Comparison of ENCODE assay signal across 8 cellular contexts in genomic region chr11:125110996-125111340, GRCh38. TPM values are rescaled to one million over a fixed set of nuclear protein-coding genes. Genes with fewer than 3 reads are reported as not detected.
DNase-seq lines count a peak whose midpoint lies in the region; ATAC-seq and TF ChIP-seq lines count a peak whose summit lies in the region.

No MANE protein-coding gene starts in this region.

- TF ChIP-seq POLR2A in esophagus muscularis mucosa (IDR thresholded peaks at IDR 0.05; ENCODE audit: low read depth), result no peak

- H2BK5ac ChIP-seq in H9 (ENCODE audit: insufficient read length, low read length), result no peak overlapping the region

- peaks cover 4 to 25% (median 18%) of the 10 kb centered on the region in 4 donors for H3K4me1 Mint-ChIP-seq in CD4-positive, alpha-beta memory T cell
- H3K4me1 Mint-ChIP-seq in H9, result peaks cover 11 to 19% of the 10 kb centered on the region in 2 experiments
- H3K4me1 Mint-ChIP-seq in T-helper 1 cell treated with Interleukin-12 subunit alpha and Interleukin-12 subunit beta and Interleukin-4 antibody, amounts not matched to agents 30 μg/mL and 1 μg/mL, for 36 hours (ENCODE audit: low read depth), result peaks cover 20% of the 10 kb centered on the region

- H3K79me1 ChIP-seq in H9 (ENCODE audit: insufficient read depth, low read depth, low read length, poor library complexity, severe bottlenecking), result no peaks in the 10 kb centered on the region

- H3K27ac Mint-ChIP-seq in CD4-positive, alpha-beta memory T cell, result peak overlapping the region; percentile 74 to 99 (median 97)
- H3K27ac Mint-ChIP-seq in H9, result peak overlapping the region; percentile 93 to 98 (median 95)
- peak overlapping the region; percentile 98 for H3K27ac Mint-ChIP-seq in T-helper 1 cell treated with Interleukin-12 subunit alpha and Interleukin-12 subunit beta and Interleukin-4 antibody, amounts not matched to agents 30 μg/mL and 1 μg/mL, for 36 hours

- H3K4me2 ChIP-seq in H9 (ENCODE audit: insufficient read depth, insufficient read length, low read length) (peak overlapping the region; percentile 81), parathyroid adenoma (ENCODE audit: low read length) (peak overlapping the region; percentile 88)

- no peak overlapping the region for H4K5ac ChIP-seq in H9 (ENCODE audit: insufficient read length, low read depth, low read length)

- TF ChIP-seq CTCF in H9 (conservative IDR thresholded peaks at IDR 0.05), result no peak
- no peak for TF ChIP-seq CTCF in esophagus muscularis mucosa (IDR thresholded peaks at IDR 0.05)
- TF ChIP-seq CTCF in parathyroid adenoma (IDR thresholded peaks at IDR 0.05), result no peak

- no peaks in the 10 kb centered on the region for H4K20me1 ChIP-seq in H9 (ENCODE audit: control insufficient read depth, insufficient read depth, insufficient read length)

- H3K4me3 Mint-ChIP-seq in CD4-positive, alpha-beta memory T cell, result peak overlapping the region; percentile 92 to 100 (median 98)
- peak overlapping the region; percentile 90 to 100 for H3K4me3 Mint-ChIP-seq in H9
- peak overlapping the region; percentile 100 for H3K4me3 Mint-ChIP-seq in T-helper 1 cell treated with Interleukin-12 subunit alpha and Interleukin-12 subunit beta and Interleukin-4 antibody, amounts not matched to agents 30 μg/mL and 1 μg/mL, for 36 hours

- H3K4ac ChIP-seq in H9 (ENCODE audit: low read depth, low read length), result no peak overlapping the region

- no peaks in the 10 kb centered on the region for H3K36me3 ChIP-seq in CD4-positive, alpha-beta memory T cell (ENCODE audit: insufficient read depth, low read length)
- no peaks in the 10 kb centered on the region for H3K36me3 ChIP-seq in esophagus muscularis mucosa
- no peaks in the 10 kb centered on the region for H3K36me3 ChIP-seq in parathyroid adenoma (ENCODE audit: control insufficient read depth, insufficient read depth, low read length)

- H2BK15ac ChIP-seq in H9 (ENCODE audit: low read depth, low read length), result no peak overlapping the region

- WGBS in H9 (ENCODE audit: extremely low coverage, insufficient read length, low lambda C conversion rate), result no CpG with 5 or more reads among the region's 9 CpGs
- WGBS in esophagus muscularis mucosa, result 2% methylated on average over 9 of the region's 9 CpGs

- H2BK12ac ChIP-seq in H9 (ENCODE audit: insufficient read length, low read depth, low read length), result no peak overlapping the region

- no peak overlapping the region for H4K8ac ChIP-seq in H9 (replicated peaks; ENCODE audit: insufficient read length, low read depth, low read length)

- H2AK5ac ChIP-seq in H9 (ENCODE audit: insufficient read length, low read length), result no peak overlapping the region

- H3K56ac ChIP-seq in H9 (ENCODE audit: insufficient read length, low read depth, low read length), result no peak overlapping the region

- no peak overlapping the region for H3T11ph ChIP-seq in H9 (ENCODE audit: low read length)

- H3K9me3 Mint-ChIP-seq in CD4-positive, alpha-beta memory T cell, result no peaks in the 10 kb centered on the region
- peaks cover 13 to 14% of the 10 kb centered on the region in 2 experiments for H3K9me3 Mint-ChIP-seq in H9
- H3K9me3 Mint-ChIP-seq in T-helper 1 cell treated with Interleukin-12 subunit alpha and Interleukin-12 subunit beta and Interleukin-4 antibody, amounts not matched to agents 30 μg/mL and 1 μg/mL, for 36 hours, result peaks cover 10% of the 10 kb centered on the region

- intact Hi-C loops in CD4-positive, alpha-beta memory T cell (cut with micrococcal nuclease), result loop anchor here (1.0 to 10.0 kb wide), 6 partner anchors 14 to 776 kb away; partner anchors contain the start of genes CCDC15, HYLS1, PKNOX2 and STT3A
- intact Hi-C loops in esophagus muscularis mucosa (cut with DNase I), result no loop called here

- CTCF ChIA-PET in CD4-positive, alpha-beta memory T cell (lab: Charles Lee; ENCODE audit: partially characterized antibody), result interaction anchor here (0.7 to 4.8 kb wide), 6 partner anchors 13 to 365 kb away, joined by 3 to 28 read pairs (median 4); no protein-coding TSS in a partner anchor

- POLR2A ChIA-PET in CD4-positive, alpha-beta memory T cell (lab: Charles Lee; ENCODE audit: partially characterized antibody), result interaction anchor here (0.9 to 3.7 kb wide), 12 partner anchors 10 to 438 kb away, joined by 3 to 27 read pairs (median 4); partner anchors contain the start of genes CCDC15, MSANTD2, PKNOX2 and SIAE

- H3K36me3 Mint-ChIP-seq in CD4-positive, alpha-beta memory T cell, result peaks cover 3 to 7% of the 10 kb centered on the region in 2 donors
- H3K36me3 Mint-ChIP-seq in H9 (ENCODE audit: insufficient read depth in 1 of 3, low read depth in 3 of 3), result peaks cover 11 to 31% (median 12%) of the 10 kb centered on the region in 3 experiments
- H3K36me3 Mint-ChIP-seq in T-helper 1 cell treated with Interleukin-12 subunit alpha and Interleukin-12 subunit beta and Interleukin-4 antibody, amounts not matched to agents 30 μg/mL and 1 μg/mL, for 36 hours (ENCODE audit: low read depth), result peaks cover 7% of the 10 kb centered on the region

- peak overlapping the region; percentile 72 to 89 for H3K4me3 ChIP-seq in CD4-positive, alpha-beta memory T cell (ENCODE audit: low read length in 2 of 2)
- H3K4me3 ChIP-seq in esophagus muscularis mucosa (peak overlapping the region; percentile 64 to 88 (median 72)), parathyroid adenoma (ENCODE audit: low read depth, low read length) (peak overlapping the region; percentile 86)

- peak overlapping the region; percentile 76 for H3K9ac ChIP-seq in H9 (ENCODE audit: extremely low read depth, insufficient read length, low read length)
- H3K9ac ChIP-seq in parathyroid adenoma, result no peak overlapping the region

- H3K18ac ChIP-seq in H9 (ENCODE audit: insufficient read length, low read depth, low read length), result no peak overlapping the region

- peak overlapping the region; percentile 68 for H3K27ac ChIP-seq in CD4-positive, alpha-beta memory T cell (ENCODE audit: low read depth, low read length)
- H3K27ac ChIP-seq in H9 (ENCODE audit: insufficient read length, low read depth, low read length) (no peak overlapping the region), esophagus muscularis mucosa (replicated peaks in 1 of 4) (peak overlapping the region; percentile 64 to 85 (median 76)), parathyroid adenoma (no peak overlapping the region)

- H3K79me2 ChIP-seq in H9 (ENCODE audit: insufficient read depth, low read length) (no peaks in the 10 kb centered on the region), parathyroid adenoma (no peaks in the 10 kb centered on the region)

- H2AFZ ChIP-seq in H9 (ENCODE audit: low read length), result no peak overlapping the region
- peak overlapping the region; percentile 89 for H2AFZ ChIP-seq in parathyroid adenoma

- H3K23ac ChIP-seq in H9 (ENCODE audit: insufficient read length, low read depth, low read length), result no peak overlapping the region

- no peak for TF ChIP-seq EP300 in esophagus muscularis mucosa (IDR thresholded peaks at IDR 0.05)

- no peak overlapping the region for H2BK120ac ChIP-seq in H9 (ENCODE audit: low read depth, low read length, poor library complexity, severe bottlenecking)

- no peaks in the 10 kb centered on the region for H3K27me3 ChIP-seq in CD4-positive, alpha-beta memory T cell (ENCODE audit: insufficient read depth, low read length)
- H3K27me3 ChIP-seq in H9 (ENCODE audit: insufficient read depth, low read length) (no peaks in the 10 kb centered on the region), esophagus muscularis mucosa (no peaks in the 10 kb centered on the region), parathyroid adenoma (ENCODE audit: control insufficient read depth, insufficient read depth, low read length) (no peaks in the 10 kb centered on the region)

- no peak overlapping the region for H4K91ac ChIP-seq in H9 (ENCODE audit: insufficient read length, low read depth, low read length)

- no peak for ATAC-seq in GM18868 (IDR thresholded peaks at IDR 0.05; ENCODE audit: unreplicated experiment)

- H3K9me3 ChIP-seq in CD4-positive, alpha-beta memory T cell (ENCODE audit: control insufficient read depth in 1 of 2, low read length in 2 of 2), result no peaks in the 10 kb centered on the region
- no peaks in the 10 kb centered on the region for H3K9me3 ChIP-seq in H9 (ENCODE audit: control insufficient read depth, low read depth, low read length)
- H3K9me3 ChIP-seq in esophagus muscularis mucosa, result no peaks in the 10 kb centered on the region
- H3K9me3 ChIP-seq in parathyroid adenoma (ENCODE audit: control insufficient read depth, low read length), result no peaks in the 10 kb centered on the region

- no peak overlapping the region for H2BK20ac ChIP-seq in H9 (ENCODE audit: low read depth, low read length, poor library complexity, severe bottlenecking)

- DNase-seq in CD4-positive, alpha-beta memory T cell, result no peak
- no peak for DNase-seq in H9
- no peak for DNase-seq in esophagus muscularis mucosa (ENCODE audit: extremely low spot score)
- no peak for DNase-seq in foreskin melanocyte
- DNase-seq in SK-N-DZ (ENCODE audit: low spot score), result no peak

- peaks cover 3% of the 10 kb centered on the region for H3K23me2 ChIP-seq in H9 (ENCODE audit: insufficient read length, low read depth, low read length, poor library complexity, severe bottlenecking)

- no peaks in the 10 kb centered on the region for H3K27me3 Mint-ChIP-seq in CD4-positive, alpha-beta memory T cell
- peaks cover 11% of the 10 kb centered on the region for H3K27me3 Mint-ChIP-seq in H9 (ENCODE audit: low read depth)
- H3K27me3 Mint-ChIP-seq in T-helper 1 cell treated with Interleukin-12 subunit alpha and Interleukin-12 subunit beta and Interleukin-4 antibody, amounts not matched to agents 30 μg/mL and 1 μg/mL, for 36 hours (ENCODE audit: low read depth), result no peaks in the 10 kb centered on the region

- H3K4me1 ChIP-seq in CD4-positive, alpha-beta memory T cell (ENCODE audit: insufficient read depth, low read length), result peaks cover 18% of the 10 kb centered on the region
- H3K4me1 ChIP-seq in H9 (ENCODE audit: insufficient read depth, low read length), result no peaks in the 10 kb centered on the region
- peaks cover 6 to 15% (median 13%) of the 10 kb centered on the region in 4 donors for H3K4me1 ChIP-seq in esophagus muscularis mucosa
- H3K4me1 ChIP-seq in parathyroid adenoma, result peaks cover 3% of the 10 kb centered on the region

- H3K14ac ChIP-seq in H9 (ENCODE audit: insufficient read depth, low read length), result 0 out of 2 replicates have a peak overlapping the region, but pooled peaks have one; percentile 9

RNA-seq across cellular contexts. Expression of gene TMEM218, which starts 0.5 kb away (rescaled TPM):
- total RNA-seq in CD4-positive, alpha-beta memory T cell, result 10 to 100 TPM; 15.1 to 16.6 TPM
- polyA plus RNA-seq in CD4-positive, alpha-beta memory T cell, result 10 to 100 TPM; 25.5 to 48.1 TPM
- total RNA-seq in H9 (2021), result 14.3 and 15.2 TPM in 2 replicates
- 10 to 100 TPM; 13.1 to 20.4 (median 15.5) TPM for total RNA-seq in esophagus muscularis mucosa
- polyA plus RNA-seq in SK-N-DZ (2014; cell fraction: cytosol; rRNA removed), result 30.2 and 35.7 TPM in 2 replicates
- 32.0 and 43.3 TPM in 2 replicates for polyA plus RNA-seq in SK-N-DZ (2014; cell fraction: nucleus; rRNA removed)

RNA-seq across cellular contexts. Expression of gene SLC37A2, which starts 47.9 kb away (rescaled TPM):
- total RNA-seq in CD4-positive, alpha-beta memory T cell, result 1 to 10 TPM; 3.8 to 4.8 TPM
- not detected for polyA plus RNA-seq in CD4-positive, alpha-beta memory T cell
- 0.61 and 1.2 TPM in 2 replicates for total RNA-seq in H9 (2021)
- total RNA-seq in esophagus muscularis mucosa, result 10 to 100 TPM in 2 of 4 donors, 1 to 10 TPM in 2; 6.6 to 12.9 (median 8.9) TPM
- polyA plus RNA-seq in SK-N-DZ (2014; cell fraction: cytosol; rRNA removed), result 0.15 and 0.29 TPM in 2 replicates
- polyA plus RNA-seq in SK-N-DZ (2014; cell fraction: nucleus; rRNA removed), result 1.1 TPM in 2 replicates

RNA-seq across cellular contexts. Expression of gene PKNOX2, which starts 53.6 kb away (rescaled TPM):
- total RNA-seq in CD4-positive, alpha-beta memory T cell, result not detected
- not detected for polyA plus RNA-seq in CD4-positive, alpha-beta memory T cell
- 1.3 and 1.4 TPM in 2 replicates for total RNA-seq in H9 (2021)
- total RNA-seq in esophagus muscularis mucosa, result 1 to 10 TPM in 3 of 4 donors, under 1 TPM in 1; 0.83 to 4.1 (median 2.5) TPM
- polyA plus RNA-seq in SK-N-DZ (2014; cell fraction: cytosol; rRNA removed), result 0.05 TPM in 1 of 2 replicates, not detected in the other
- polyA plus RNA-seq in SK-N-DZ (2014; cell fraction: nucleus; rRNA removed), result not detected in 2 replicates

Comparison
In these comparisons a context has a peak if more than half of its experiments do, and no peak if none do; other contexts are left out.
1. H3K27ac ChIP-seq: peak in CD4-positive, alpha-beta memory T cell (single experiment) and esophagus muscularis mucosa (4 of 4); none in H9 (single experiment) and parathyroid adenoma (single experiment).
2. Peak in every context shown above with its lines, with median percentiles within 50 percentile points of each other: H3K4me3 ChIP-seq, H3K27ac Mint-ChIP-seq and H3K4me3 Mint-ChIP-seq.